ENCODE assay signal across 1 cellular context in the genomic region with DNA sequence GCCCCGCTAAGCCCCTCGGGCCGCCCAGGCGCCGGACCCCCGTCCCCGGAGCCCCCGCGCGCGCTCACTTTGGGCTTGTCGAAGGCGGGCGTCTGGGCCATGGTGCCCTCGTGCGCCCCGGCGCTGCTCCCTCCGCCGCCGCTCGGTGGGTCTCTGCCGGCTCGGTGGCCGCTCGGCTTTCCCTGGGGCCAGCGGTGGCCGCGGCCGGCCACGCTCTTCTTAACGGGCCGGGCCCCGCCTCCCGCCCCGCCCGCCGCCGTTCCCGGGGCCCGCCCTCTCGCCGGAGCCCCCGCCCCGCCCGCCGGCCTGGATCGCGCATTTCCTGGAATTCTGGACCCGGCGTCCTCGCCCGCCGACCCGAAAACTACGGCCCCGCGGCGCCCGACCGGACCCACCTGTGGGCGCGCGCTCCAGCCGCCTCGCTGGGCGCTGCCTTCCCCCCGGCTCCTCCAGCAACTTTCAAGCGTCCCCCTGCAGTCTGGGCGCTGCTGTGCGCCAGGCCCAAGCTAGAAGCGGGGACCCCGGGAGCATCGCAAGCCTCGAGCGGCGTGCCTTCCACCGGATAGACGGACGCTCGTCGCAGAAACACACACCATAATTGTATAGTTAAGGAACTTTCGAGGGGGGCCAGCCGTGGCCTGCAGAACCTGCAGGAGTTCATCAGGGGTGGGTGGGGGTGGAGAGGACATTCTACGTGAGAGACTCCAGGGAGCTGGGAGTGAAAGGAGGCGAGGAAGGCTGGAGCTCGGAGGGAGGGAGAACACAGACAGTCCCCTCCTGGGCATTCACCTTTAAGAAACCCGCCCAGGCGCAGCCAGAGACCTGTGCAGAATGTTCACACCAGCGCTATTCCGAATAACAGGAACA.
TF ChIP-seq lines count a peak whose summit lies in the region.

TSS of gene ADA (minus strand) at position 193 of the 867 bp plus-strand sequence. CDS start at position 101, 92 bp downstream.

TF ChIP-seq in GM12878, 131 proteins besides CTCF, POLR2A, EP300 and RAD21 (continued from another document and continues in another):
- TF ChIP-seq RFX5 (IDR thresholded peaks at IDR 0.05; ENCODE audit: low read depth, low read length) (no peak), STAT1 (conservative IDR thresholded peaks at IDR 0.05) (no peak), NR2C1 (IDR thresholded peaks at IDR 0.05) (no peak), SMAD5 (IDR thresholded peaks at IDR 0.05; ENCODE audit: low read depth) (no peak), RCOR1 (conservative IDR thresholded peaks at IDR 0.05; ENCODE audit: low read depth, low read length) (no peak), IKZF2 (IDR thresholded peaks at IDR 0.05) (peak; percentile 33 to 74; a peak in 3 of 4 replicates), ZNF622 (IDR thresholded peaks at IDR 0.05) (no peak), PAX5 (IDR thresholded peaks at IDR 0.05; ENCODE audit: borderline replicate concordance, low read depth, low read length) (peak; percentile 49; the same call in 1 of the 2 replicates), BACH1 (IDR thresholded peaks at IDR 0.05; ENCODE audit: borderline replicate concordance) (no peak; the same call in 1 of the 2 replicates), PAX8 (IDR thresholded peaks at IDR 0.05) (no peak), WRNIP1 (IDR thresholded peaks at IDR 0.05; ENCODE audit: borderline replicate concordance, low read depth, low read length) (no peak), E2F8 (IDR thresholded peaks at IDR 0.05; ENCODE audit: low read depth, partially characterized antibody) (no peak), HCFC1 (IDR thresholded peaks at IDR 0.05; ENCODE audit: low read length) (peak; percentile 1; the same call in 1 of the 2 replicates), DPF2 (IDR thresholded peaks at IDR 0.05) (0 out of 2 replicates have a peak, but pooled peaks have one; percentile 28), RUNX3 (IDR thresholded peaks at IDR 0.05; ENCODE audit: low read length) (no peak), SMAD1 (IDR thresholded peaks at IDR 0.05; ENCODE audit: low read depth, partially characterized antibody) (no peak), SMC3 (IDR thresholded peaks at IDR 0.05; ENCODE audit: borderline replicate concordance, low read length) (no peak), YBX1 (IDR thresholded peaks at IDR 0.05) (no peak), SRF (IDR thresholded peaks at IDR 0.05; ENCODE audit: low read depth in 2 of 2, low read length in 2 of 2) (no peak), FOS (IDR thresholded peaks at IDR 0.05; ENCODE audit: borderline replicate concordance, extremely low read depth, insufficient read length) (no peak), CHD1 (IDR thresholded peaks at IDR 0.05; ENCODE audit: low read depth, low read length) (no peak), POU2F2 (IDR thresholded peaks at IDR 0.05; ENCODE audit: borderline replicate concordance, low read depth, low read length) (no peak), BCLAF1 (IDR thresholded peaks at IDR 0.05) (no peak), SPI1 (IDR thresholded peaks at IDR 0.05; ENCODE audit: borderline replicate concordance, insufficient read depth, low read depth, low read length) (no peak), RELA (IDR thresholded peaks at IDR 0.05; ENCODE audit: borderline replicate concordance, partially characterized antibody) (no peak), TAF1 (IDR thresholded peaks at IDR 0.05; ENCODE audit: borderline replicate concordance, low read depth, low read length) (no peak), GATAD2B (conservative IDR thresholded peaks at IDR 0.05; ENCODE audit: low read depth) (peak; percentile 65; the same call in 1 of the 2 replicates)
- TF ChIP-seq, protein P1, sequence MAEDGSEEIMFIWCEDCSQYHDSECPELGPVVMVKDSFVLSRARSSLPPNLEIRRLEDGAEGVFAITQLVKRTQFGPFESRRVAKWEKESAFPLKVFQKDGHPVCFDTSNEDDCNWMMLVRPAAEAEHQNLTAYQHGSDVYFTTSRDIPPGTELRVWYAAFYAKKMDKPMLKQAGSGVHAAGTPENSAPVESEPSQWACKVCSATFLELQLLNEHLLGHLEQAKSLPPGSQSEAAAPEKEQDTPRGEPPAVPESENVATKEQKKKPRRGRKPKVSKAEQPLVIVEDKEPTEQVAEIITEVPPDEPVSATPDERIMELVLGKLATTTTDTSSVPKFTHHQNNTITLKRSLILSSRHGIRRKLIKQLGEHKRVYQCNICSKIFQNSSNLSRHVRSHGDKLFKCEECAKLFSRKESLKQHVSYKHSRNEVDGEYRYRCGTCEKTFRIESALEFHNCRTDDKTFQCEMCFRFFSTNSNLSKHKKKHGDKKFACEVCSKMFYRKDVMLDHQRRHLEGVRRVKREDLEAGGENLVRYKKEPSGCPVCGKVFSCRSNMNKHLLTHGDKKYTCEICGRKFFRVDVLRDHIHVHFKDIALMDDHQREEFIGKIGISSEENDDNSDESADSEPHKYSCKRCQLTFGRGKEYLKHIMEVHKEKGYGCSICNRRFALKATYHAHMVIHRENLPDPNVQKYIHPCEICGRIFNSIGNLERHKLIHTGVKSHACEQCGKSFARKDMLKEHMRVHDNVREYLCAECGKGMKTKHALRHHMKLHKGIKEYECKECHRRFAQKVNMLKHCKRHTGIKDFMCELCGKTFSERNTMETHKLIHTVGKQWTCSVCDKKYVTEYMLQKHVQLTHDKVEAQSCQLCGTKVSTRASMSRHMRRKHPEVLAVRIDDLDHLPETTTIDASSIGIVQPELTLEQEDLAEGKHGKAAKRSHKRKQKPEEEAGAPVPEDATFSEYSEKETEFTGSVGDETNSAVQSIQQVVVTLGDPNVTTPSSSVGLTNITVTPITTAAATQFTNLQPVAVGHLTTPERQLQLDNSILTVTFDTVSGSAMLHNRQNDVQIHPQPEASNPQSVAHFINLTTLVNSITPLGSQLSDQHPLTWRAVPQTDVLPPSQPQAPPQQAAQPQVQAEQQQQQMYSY (CRISPR knock-in tag; IDR thresholded peaks at IDR 0.05) = no peak
- TF ChIP-seq, protein P2, sequence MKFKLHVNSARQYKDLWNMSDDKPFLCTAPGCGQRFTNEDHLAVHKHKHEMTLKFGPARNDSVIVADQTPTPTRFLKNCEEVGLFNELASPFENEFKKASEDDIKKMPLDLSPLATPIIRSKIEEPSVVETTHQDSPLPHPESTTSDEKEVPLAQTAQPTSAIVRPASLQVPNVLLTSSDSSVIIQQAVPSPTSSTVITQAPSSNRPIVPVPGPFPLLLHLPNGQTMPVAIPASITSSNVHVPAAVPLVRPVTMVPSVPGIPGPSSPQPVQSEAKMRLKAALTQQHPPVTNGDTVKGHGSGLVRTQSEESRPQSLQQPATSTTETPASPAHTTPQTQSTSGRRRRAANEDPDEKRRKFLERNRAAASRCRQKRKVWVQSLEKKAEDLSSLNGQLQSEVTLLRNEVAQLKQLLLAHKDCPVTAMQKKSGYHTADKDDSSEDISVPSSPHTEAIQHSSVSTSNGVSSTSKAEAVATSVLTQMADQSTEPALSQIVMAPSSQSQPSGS (IDR thresholded peaks at IDR 0.05; ENCODE audit: low read length) = no peak
- TF ChIP-seq, protein P3, sequence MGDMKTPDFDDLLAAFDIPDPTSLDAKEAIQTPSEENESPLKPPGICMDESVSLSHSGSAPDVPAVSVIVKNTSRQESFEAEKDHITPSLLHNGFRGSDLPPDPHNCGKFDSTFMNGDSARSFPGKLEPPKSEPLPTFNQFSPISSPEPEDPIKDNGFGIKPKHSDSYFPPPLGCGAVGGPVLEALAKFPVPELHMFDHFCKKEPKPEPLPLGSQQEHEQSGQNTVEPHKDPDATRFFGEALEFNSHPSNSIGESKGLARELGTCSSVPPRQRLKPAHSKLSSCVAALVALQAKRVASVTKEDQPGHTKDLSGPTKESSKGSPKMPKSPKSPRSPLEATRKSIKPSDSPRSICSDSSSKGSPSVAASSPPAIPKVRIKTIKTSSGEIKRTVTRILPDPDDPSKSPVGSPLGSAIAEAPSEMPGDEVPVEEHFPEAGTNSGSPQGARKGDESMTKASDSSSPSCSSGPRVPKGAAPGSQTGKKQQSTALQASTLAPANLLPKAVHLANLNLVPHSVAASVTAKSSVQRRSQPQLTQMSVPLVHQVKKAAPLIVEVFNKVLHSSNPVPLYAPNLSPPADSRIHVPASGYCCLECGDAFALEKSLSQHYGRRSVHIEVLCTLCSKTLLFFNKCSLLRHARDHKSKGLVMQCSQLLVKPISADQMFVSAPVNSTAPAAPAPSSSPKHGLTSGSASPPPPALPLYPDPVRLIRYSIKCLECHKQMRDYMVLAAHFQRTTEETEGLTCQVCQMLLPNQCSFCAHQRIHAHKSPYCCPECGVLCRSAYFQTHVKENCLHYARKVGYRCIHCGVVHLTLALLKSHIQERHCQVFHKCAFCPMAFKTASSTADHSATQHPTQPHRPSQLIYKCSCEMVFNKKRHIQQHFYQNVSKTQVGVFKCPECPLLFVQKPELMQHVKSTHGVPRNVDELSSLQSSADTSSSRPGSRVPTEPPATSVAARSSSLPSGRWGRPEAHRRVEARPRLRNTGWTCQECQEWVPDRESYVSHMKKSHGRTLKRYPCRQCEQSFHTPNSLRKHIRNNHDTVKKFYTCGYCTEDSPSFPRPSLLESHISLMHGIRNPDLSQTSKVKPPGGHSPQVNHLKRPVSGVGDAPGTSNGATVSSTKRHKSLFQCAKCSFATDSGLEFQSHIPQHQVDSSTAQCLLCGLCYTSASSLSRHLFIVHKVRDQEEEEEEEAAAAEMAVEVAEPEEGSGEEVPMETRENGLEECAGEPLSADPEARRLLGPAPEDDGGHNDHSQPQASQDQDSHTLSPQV (IDR thresholded peaks at IDR 0.05) = no peak
- TF ChIP-seq, protein P4, sequence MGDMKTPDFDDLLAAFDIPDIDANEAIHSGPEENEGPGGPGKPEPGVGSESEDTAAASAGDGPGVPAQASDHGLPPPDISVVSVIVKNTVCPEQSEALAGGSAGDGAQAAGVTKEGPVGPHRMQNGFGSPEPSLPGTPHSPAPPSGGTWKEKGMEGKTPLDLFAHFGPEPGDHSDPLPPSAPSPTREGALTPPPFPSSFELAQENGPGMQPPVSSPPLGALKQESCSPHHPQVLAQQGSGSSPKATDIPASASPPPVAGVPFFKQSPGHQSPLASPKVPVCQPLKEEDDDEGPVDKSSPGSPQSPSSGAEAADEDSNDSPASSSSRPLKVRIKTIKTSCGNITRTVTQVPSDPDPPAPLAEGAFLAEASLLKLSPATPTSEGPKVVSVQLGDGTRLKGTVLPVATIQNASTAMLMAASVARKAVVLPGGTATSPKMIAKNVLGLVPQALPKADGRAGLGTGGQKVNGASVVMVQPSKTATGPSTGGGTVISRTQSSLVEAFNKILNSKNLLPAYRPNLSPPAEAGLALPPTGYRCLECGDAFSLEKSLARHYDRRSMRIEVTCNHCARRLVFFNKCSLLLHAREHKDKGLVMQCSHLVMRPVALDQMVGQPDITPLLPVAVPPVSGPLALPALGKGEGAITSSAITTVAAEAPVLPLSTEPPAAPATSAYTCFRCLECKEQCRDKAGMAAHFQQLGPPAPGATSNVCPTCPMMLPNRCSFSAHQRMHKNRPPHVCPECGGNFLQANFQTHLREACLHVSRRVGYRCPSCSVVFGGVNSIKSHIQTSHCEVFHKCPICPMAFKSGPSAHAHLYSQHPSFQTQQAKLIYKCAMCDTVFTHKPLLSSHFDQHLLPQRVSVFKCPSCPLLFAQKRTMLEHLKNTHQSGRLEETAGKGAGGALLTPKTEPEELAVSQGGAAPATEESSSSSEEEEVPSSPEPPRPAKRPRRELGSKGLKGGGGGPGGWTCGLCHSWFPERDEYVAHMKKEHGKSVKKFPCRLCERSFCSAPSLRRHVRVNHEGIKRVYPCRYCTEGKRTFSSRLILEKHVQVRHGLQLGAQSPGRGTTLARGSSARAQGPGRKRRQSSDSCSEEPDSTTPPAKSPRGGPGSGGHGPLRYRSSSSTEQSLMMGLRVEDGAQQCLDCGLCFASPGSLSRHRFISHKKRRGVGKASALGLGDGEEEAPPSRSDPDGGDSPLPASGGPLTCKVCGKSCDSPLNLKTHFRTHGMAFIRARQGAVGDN (IDR thresholded peaks at IDR 0.05) = 0 out of 2 replicates have a peak, but pooled peaks have one; percentile 38
- TF ChIP-seq, protein P5, sequence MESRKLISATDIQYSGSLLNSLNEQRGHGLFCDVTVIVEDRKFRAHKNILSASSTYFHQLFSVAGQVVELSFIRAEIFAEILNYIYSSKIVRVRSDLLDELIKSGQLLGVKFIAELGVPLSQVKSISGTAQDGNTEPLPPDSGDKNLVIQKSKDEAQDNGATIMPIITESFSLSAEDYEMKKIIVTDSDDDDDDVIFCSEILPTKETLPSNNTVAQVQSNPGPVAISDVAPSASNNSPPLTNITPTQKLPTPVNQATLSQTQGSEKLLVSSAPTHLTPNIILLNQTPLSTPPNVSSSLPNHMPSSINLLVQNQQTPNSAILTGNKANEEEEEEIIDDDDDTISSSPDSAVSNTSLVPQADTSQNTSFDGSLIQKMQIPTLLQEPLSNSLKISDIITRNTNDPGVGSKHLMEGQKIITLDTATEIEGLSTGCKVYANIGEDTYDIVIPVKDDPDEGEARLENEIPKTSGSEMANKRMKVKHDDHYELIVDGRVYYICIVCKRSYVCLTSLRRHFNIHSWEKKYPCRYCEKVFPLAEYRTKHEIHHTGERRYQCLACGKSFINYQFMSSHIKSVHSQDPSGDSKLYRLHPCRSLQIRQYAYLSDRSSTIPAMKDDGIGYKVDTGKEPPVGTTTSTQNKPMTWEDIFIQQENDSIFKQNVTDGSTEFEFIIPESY (IDR thresholded peaks at IDR 0.05) = no peak
